In genomic region chr16:85800321-85800669, GRCh38 we compare ENCODE assay signal across 2 cellular contexts.
TF ChIP-seq lines count a peak whose summit lies in the region.

No MANE protein-coding gene starts in this region.

TF ChIP-seq in SK-N-SH, 30 proteins besides CTCF, POLR2A, EP300 and RAD21 (continued from another document):
- TF ChIP-seq REST (IDR thresholded peaks at IDR 0.05; ENCODE audit: low read depth, low read length) (no peak), RXRA (IDR thresholded peaks at IDR 0.05; ENCODE audit: borderline replicate concordance, low read depth) (no peak), JUND (IDR thresholded peaks at IDR 0.05) (no peak), ZBTB33 (IDR thresholded peaks at IDR 0.05; ENCODE audit: borderline replicate concordance, low read depth) (no peak), FOSL2 (IDR thresholded peaks at IDR 0.05; ENCODE audit: borderline replicate concordance, low read depth) (no peak), TEAD4 (IDR thresholded peaks at IDR 0.05; ENCODE audit: borderline replicate concordance, insufficient read depth) (no peak), RCOR1 (IDR thresholded peaks at IDR 0.05; ENCODE audit: low read length) (no peak), YY1 (IDR thresholded peaks at IDR 0.05; ENCODE audit: low read depth) (no peak), TAF1 (IDR thresholded peaks at IDR 0.05; ENCODE audit: borderline replicate concordance, low read depth, low read length) (no peak), USF2 (IDR thresholded peaks at IDR 0.05; ENCODE audit: borderline replicate concordance, low read depth, low read length) (no peak)
TF ChIP-seq in SK-N-SH: peak in this region for 0.

TF ChIP-seq in SK-N-SH treated with all-trans-retinoic acid at 6 μM for 48 hours, 23 proteins besides CTCF, POLR2A, EP300 and RAD21 (continued from another document):
- no peak for TF ChIP-seq SNAI2 (CRISPR knock-in tag; IDR thresholded peaks at IDR 0.05)
